Comparison of ENCODE assay signal across 18 cellular contexts in the genomic region with DNA sequence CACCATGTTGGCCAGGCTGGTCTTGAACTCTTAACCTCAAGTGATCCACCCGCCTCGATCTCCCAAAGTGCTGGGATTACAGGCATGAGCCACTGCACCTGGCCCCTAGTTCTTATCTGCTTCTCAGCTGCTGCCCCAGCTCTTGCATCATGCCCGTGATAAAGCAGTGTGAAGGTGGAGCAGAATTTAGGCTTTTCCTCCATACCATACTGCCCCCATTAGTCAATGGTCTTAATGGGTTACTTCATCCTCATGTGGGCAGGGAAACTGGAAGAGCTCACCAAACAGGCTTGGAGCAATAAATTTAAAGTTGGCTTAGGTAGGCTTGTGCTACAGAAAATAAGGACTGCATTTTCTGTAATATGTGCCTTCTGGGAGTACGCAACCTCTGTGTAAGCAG.
DNase-seq lines count a peak whose midpoint lies in the region; ATAC-seq, FAIRE-seq and TF ChIP-seq lines count a peak whose summit lies in the region.
"Had no signal": no experiment of that assay in that cellular context is flagged by ENCODE, and none has a peak within 500 bp of the region (broad histone marks: within the 10 kb centered on the region; RNA-seq: fewer than 3 reads in every experiment).

No MANE protein-coding gene starts in this region.

- no peaks in the 10 kb centered on the region for H3K36me3 ChIP-seq in Loucy (ENCODE audit: insufficient read depth, low read length)
- H3K36me3 ChIP-seq in GM12878 (ENCODE audit: control insufficient read depth in 2 of 2, insufficient read depth in 2 of 2, low read length in 1 of 2) = no peaks in the 10 kb centered on the region
- H3K36me3 ChIP-seq in CD4-positive, alpha-beta memory T cell (ENCODE audit: insufficient read depth, low read length) = no peaks in the 10 kb centered on the region
- H3K36me3 ChIP-seq: BE2C, cardiac muscle cell, ovary had no signal

- DNase-seq in ELR (ENCODE audit: low read depth) = peak; percentile 11
- DNase-seq in GM12878 (ENCODE audit: low read depth, low spot score) = no peak
- DNase-seq in iPS-NIHi11 (ENCODE audit: low spot score) = peak; percentile 20
- no peak for DNase-seq in CD4-positive, alpha-beta memory T cell
- no peak for DNase-seq in foreskin melanocyte
- DNase-seq in osteocyte (ENCODE audit: extremely low spot score, unreplicated experiment) = no peak
- DNase-seq: activated CD4-positive, alpha-beta memory T cell treated with anti-CD3 and anti-CD28 coated beads for 36 hours; activated naive CD8-positive, alpha-beta T cell treated with anti-CD3 and anti-CD28 coated beads for 36 hours; activated T-cell treated with anti-CD3 and anti-CD28 coated beads, Interleukin-2, amount 50 U/mL, for 24 hours; BE2C; DMS153; NCI-H2029; NCI-H526 treated with DMSO at 0.1 percent for 48 hours; ovary; stimulated activated CD4-positive, alpha-beta T cell treated with anti-CD3 and anti-CD28 coated beads, Interleukin-4, amount 100 ng/mL, for 4 hours; testis had no signal

- H3K36me3 Mint-ChIP-seq in CD4-positive, alpha-beta memory T cell = no peaks in the 10 kb centered on the region
- no peaks in the 10 kb centered on the region for H3K36me3 Mint-ChIP-seq in osteocyte (ENCODE audit: unreplicated experiment)
- H3K36me3 Mint-ChIP-seq: activated CD4-positive, alpha-beta memory T cell treated with anti-CD3 and anti-CD28 coated beads for 36 hours; activated naive CD8-positive, alpha-beta T cell treated with anti-CD3 and anti-CD28 coated beads for 36 hours had no signal

- H3K27me3 ChIP-seq in Loucy (ENCODE audit: insufficient read depth, low read length, poor library complexity, severe bottlenecking) (no peaks in the 10 kb centered on the region), GM12878 (replicated peaks in 1 of 2; ENCODE audit: control insufficient read depth in 2 of 2, insufficient read depth in 2 of 2, low read length in 1 of 2) (no peaks in the 10 kb centered on the region)
- no peaks in the 10 kb centered on the region for H3K27me3 ChIP-seq in CD4-positive, alpha-beta memory T cell (ENCODE audit: insufficient read depth, low read length)
- H3K27me3 ChIP-seq: BE2C, cardiac muscle cell, ovary, testis had no signal

- no peak overlapping the region for H3K27ac ChIP-seq in GM12878 (ENCODE audit: control insufficient read depth, insufficient read depth)
- H3K27ac ChIP-seq in CD4-positive, alpha-beta memory T cell (ENCODE audit: low read depth, low read length) = no peak overlapping the region
- H3K27ac ChIP-seq: cardiac muscle cell, ovary, testis had no signal

- H3K27me3 Mint-ChIP-seq in CD4-positive, alpha-beta memory T cell = no peaks in the 10 kb centered on the region
- H3K27me3 Mint-ChIP-seq in osteocyte (ENCODE audit: unreplicated experiment) = peaks cover 22% of the 10 kb centered on the region
- H3K27me3 Mint-ChIP-seq: activated CD4-positive, alpha-beta memory T cell treated with anti-CD3 and anti-CD28 coated beads for 36 hours; activated T-cell treated with anti-CD3 and anti-CD28 coated beads, Interleukin-2, amount 50 U/mL, for 24 hours had no signal

- no peak for FAIRE-seq in GM12878 (lab: Jason Lieb, UNC)

- no peaks in the 10 kb centered on the region for H4K20me1 ChIP-seq in Loucy (ENCODE audit: insufficient read depth, low read length, poor library complexity, severe bottlenecking)
- no peaks in the 10 kb centered on the region for H4K20me1 ChIP-seq in GM12878 (ENCODE audit: control insufficient read depth, insufficient read depth)

- H2AFZ ChIP-seq in Loucy (ENCODE audit: low read length) (no peak overlapping the region), GM12878 (ENCODE audit: control insufficient read depth, low read depth, low read length) (no peak overlapping the region)

- no peak overlapping the region for H3K9ac ChIP-seq in Loucy (ENCODE audit: low read depth, low read length, poor library complexity, severe bottlenecking)
- no peak overlapping the region for H3K9ac ChIP-seq in GM12878 (ENCODE audit: control insufficient read depth, insufficient read depth, low read length)

- no peak for TF ChIP-seq EP300 in GM12878 (IDR thresholded peaks at IDR 0.05; ENCODE audit: borderline replicate concordance in 1 of 2, control insufficient read depth in 1 of 2, low read depth in 2 of 2, low read length in 2 of 2)

- RAD21 ChIA-PET in GM12878 (lab: Charles Lee; ENCODE audit: unreplicated experiment) = interaction anchor here (1.0 to 1.2 kb wide), 2 partner anchors 322 to 358 kb away, joined by 3 to 4 read pairs; no protein-coding TSS in a partner anchor

- H3K4me2 ChIP-seq in Loucy (ENCODE audit: low read depth, low read length, poor library complexity, severe bottlenecking) (no peak overlapping the region), GM12878 (ENCODE audit: control insufficient read depth, insufficient read depth) (no peak overlapping the region)

- CTCF ChIA-PET in GM12878 (lab: Yijun Ruan, JAX) = interaction anchor here (1.2 to 1.3 kb wide), 2 partner anchors 607 to 610 kb away, joined by 4 read pairs; no protein-coding TSS in a partner anchor
- CTCF ChIA-PET in CD4-positive, alpha-beta memory T cell (lab: Charles Lee; ENCODE audit: partially characterized antibody) = no interaction called here

- H3F3A ChIP-seq in Loucy (ENCODE audit: low read depth) = no peaks in the 10 kb centered on the region

- peak; percentile 32; the same call in 1 of the 2 replicates for TF ChIP-seq RAD21 in GM12878 (IDR thresholded peaks at IDR 0.05; ENCODE audit: insufficient read depth, low read depth, low read length)

- H3K9me2 ChIP-seq in Loucy (replicated peaks; ENCODE audit: low read depth, low read length) = no peaks in the 10 kb centered on the region

- H3K27ac Mint-ChIP-seq in CD4-positive, alpha-beta memory T cell = no peak overlapping the region
- H3K27ac Mint-ChIP-seq in osteocyte (ENCODE audit: unreplicated experiment) = no peak overlapping the region
- H3K27ac Mint-ChIP-seq: activated CD4-positive, alpha-beta memory T cell treated with anti-CD3 and anti-CD28 coated beads for 36 hours; activated naive CD8-positive, alpha-beta T cell treated with anti-CD3 and anti-CD28 coated beads for 36 hours; activated T-cell treated with anti-CD3 and anti-CD28 coated beads, Interleukin-2, amount 50 U/mL, for 24 hours had no signal

- H3K9me3 ChIP-seq in Loucy (ENCODE audit: insufficient read depth, low read depth, low read length) (no peaks in the 10 kb centered on the region), GM12878 (replicated peaks; ENCODE audit: control insufficient read depth, insufficient read depth, low read length) (no peaks in the 10 kb centered on the region)
- no peaks in the 10 kb centered on the region for H3K9me3 ChIP-seq in CD4-positive, alpha-beta memory T cell (ENCODE audit: control insufficient read depth in 1 of 2, low read length in 2 of 2)
- H3K9me3 ChIP-seq: BE2C, ovary, testis had no signal

- WGBS in GM12878 (ENCODE audit: insufficient coverage, insufficient replicate concordance, low lambda C conversion rate, missing lambda C conversion rate) = 57% methylated on average over 4 of the region's 4 CpGs

- no peak overlapping the region for H3K4me3 ChIP-seq in Loucy (ENCODE audit: low read length, poor library complexity, severe bottlenecking)
- H3K4me3 ChIP-seq in GM12878 = no peak overlapping the region
- H3K4me3 ChIP-seq in CD4-positive, alpha-beta memory T cell (ENCODE audit: low read length in 2 of 2) = no peak overlapping the region
- H3K4me3 ChIP-seq: cardiac muscle cell, ovary, testis had no signal

- peak; percentile 21; the same call in 1 of the 2 replicates for TF ChIP-seq CTCF in Loucy (conservative IDR thresholded peaks at IDR 0.05; ENCODE audit: low read length)
- peak in 1 of 3 experiments; percentile 17; a peak in 1 of 6 replicates for TF ChIP-seq CTCF in GM12878 (IDR thresholded peaks at IDR 0.05 in 2 of 3, conservative IDR thresholded peaks at IDR 0.05 in 1 of 3; ENCODE audit: control insufficient read depth in 2 of 3, extremely low read depth in 1 of 3, insufficient read depth in 1 of 3, low read depth in 3 of 3, low read length in 3 of 3)
- no peak for TF ChIP-seq CTCF in osteocyte (IDR thresholded peaks at IDR 0.05)

- POLR2A ChIA-PET in GM12878 (lab: Charles Lee) = no interaction called here
- POLR2A ChIA-PET in CD4-positive, alpha-beta memory T cell (lab: Charles Lee; ENCODE audit: partially characterized antibody) = no interaction called here

- SMC1A ChIA-PET in GM12878 (lab: Charles Lee; ENCODE audit: uncharacterized antibody, unreplicated experiment) = interaction anchor here (1.1 to 1.3 kb wide), 2 partner anchors 145 to 608 kb away, joined by 3 to 4 read pairs; no protein-coding TSS in a partner anchor

- no peak overlapping the region for H3K4me3 Mint-ChIP-seq in CD4-positive, alpha-beta memory T cell
- no peak overlapping the region for H3K4me3 Mint-ChIP-seq in osteocyte (ENCODE audit: unreplicated experiment)
- H3K4me3 Mint-ChIP-seq: activated CD4-positive, alpha-beta memory T cell treated with anti-CD3 and anti-CD28 coated beads for 36 hours; activated naive CD8-positive, alpha-beta T cell treated with anti-CD3 and anti-CD28 coated beads for 36 hours; activated T-cell treated with anti-CD3 and anti-CD28 coated beads, Interleukin-2, amount 50 U/mL, for 24 hours had no signal

- H3K79me2 ChIP-seq in Loucy (ENCODE audit: insufficient read depth, low read length) (no peaks in the 10 kb centered on the region), GM12878 (ENCODE audit: control insufficient read depth, insufficient read depth, low read length) (no peaks in the 10 kb centered on the region)

- ATAC-seq in GM12878 = peak; percentile 48

- peaks cover 7% of the 10 kb centered on the region for H3K4me1 ChIP-seq in Loucy (ENCODE audit: insufficient read depth, low read length, poor library complexity, severe bottlenecking)
- no peaks in the 10 kb centered on the region for H3K4me1 ChIP-seq in GM12878 (ENCODE audit: control insufficient read depth, insufficient read depth, low read length)
- H3K4me1 ChIP-seq in CD4-positive, alpha-beta memory T cell (ENCODE audit: insufficient read depth, low read length) = no peaks in the 10 kb centered on the region
- H3K4me1 ChIP-seq: BE2C, testis had no signal

- intact Hi-C loops in GM12878 (cut with micrococcal nuclease; ENCODE audit: unreplicated experiment) = no loop called here
- intact Hi-C loops in CD4-positive, alpha-beta memory T cell (cut with micrococcal nuclease) = no loop called here

- TF ChIP-seq POLR2A in GM12878 (IDR thresholded peaks at IDR 0.05; ENCODE audit: low read depth, low read length) = no peak

- BruUV-seq in GM12878 (replicated peaks; lab: Mats Ljungman, UMichigan) = no TSS peak

- no peaks in the 10 kb centered on the region for H3K4me1 Mint-ChIP-seq in CD4-positive, alpha-beta memory T cell
- H3K4me1 Mint-ChIP-seq in osteocyte (ENCODE audit: unreplicated experiment) = peaks cover 9% of the 10 kb centered on the region
- H3K4me1 Mint-ChIP-seq: activated naive CD8-positive, alpha-beta T cell treated with anti-CD3 and anti-CD28 coated beads for 36 hours had no signal

- peaks cover 0 to 11% (median 1%) of the 10 kb centered on the region in 8 donors for H3K9me3 Mint-ChIP-seq in CD4-positive, alpha-beta memory T cell
- peaks cover 7% of the 10 kb centered on the region for H3K9me3 Mint-ChIP-seq in osteocyte (ENCODE audit: unreplicated experiment)
- H3K9me3 Mint-ChIP-seq: activated CD4-positive, alpha-beta memory T cell treated with anti-CD3 and anti-CD28 coated beads for 36 hours; activated naive CD8-positive, alpha-beta T cell treated with anti-CD3 and anti-CD28 coated beads for 36 hours; activated T-cell treated with anti-CD3 and anti-CD28 coated beads, Interleukin-2, amount 50 U/mL, for 24 hours had no signal

- in situ Hi-C loops in GM12878 (cut with MboI) = no loop called here

Comparison
In these comparisons a context has a peak if more than half of its experiments do, and no peak if none do; other contexts are left out.
1. DNase-seq: peak in ELR (single experiment) and iPS-NIHi11 (single experiment); none in GM12878 (single experiment), CD4-positive, alpha-beta memory T cell (0 of 5), foreskin melanocyte (single experiment) and osteocyte (single experiment).